In genomic region chr1:87757700-87758099, GRCh38 we compare ENCODE assay signal across 13 cellular contexts.
DNase-seq lines count a peak whose midpoint lies in the region; ATAC-seq and TF ChIP-seq lines count a peak whose summit lies in the region.
"Had no signal": no experiment of that assay in that cellular context is flagged by ENCODE, and none has a peak within 500 bp of the region (broad histone marks: within the 10 kb centered on the region; RNA-seq: fewer than 3 reads in every experiment).

No MANE protein-coding gene starts in this region.

- TF ChIP-seq CTCF in fibroblast of pulmonary artery (IDR thresholded peaks at IDR 0.05; ENCODE audit: low read length, missing control alignments), result no peak
- no peak for TF ChIP-seq CTCF in lower lobe of right lung (IDR thresholded peaks at IDR 0.05)

- H3K4me1 ChIP-seq in lower lobe of right lung, result no peaks in the 10 kb centered on the region

- no peaks in the 10 kb centered on the region for H3K36me3 ChIP-seq in lower lobe of right lung

- H3K4me3 ChIP-seq in fibroblast of pulmonary artery (replicated peaks; ENCODE audit: low read depth, low read length) (no peak overlapping the region), lower lobe of right lung (no peak overlapping the region)
- H3K4me3 ChIP-seq: K562 had no signal

- no peaks in the 10 kb centered on the region for H3K27me3 ChIP-seq in lower lobe of right lung (ENCODE audit: low read depth)

- in situ Hi-C loops in G401 (cut with HindIII; ENCODE audit: low sequenced_read_pairs), result no loop called here

- intact Hi-C loops in lower lobe of right lung (cut with DNase I), result no loop called here
- intact Hi-C loops in sciatic nerve (cut with DNase I), result no loop called here

- H3K9me3 ChIP-seq in lower lobe of right lung, result no peaks in the 10 kb centered on the region

- DNase-seq in M059J (ENCODE audit: low read depth) (peak; percentile 20), fibroblast of pulmonary artery (ENCODE audit: low read depth) (peak; percentile 3), lower lobe of right lung (peak; percentile 45), sciatic nerve (ENCODE audit: low spot score) (no peak), G401 (ENCODE audit: low spot score) (no peak), DMS 273 treated with DMSO at 0.1 percent for 48 hours (lab: John Stamatoyannopoulos, UW) (no peak), superior temporal gyrus (ENCODE audit: extremely low spot score) (no peak), putamen (ENCODE audit: low spot score) (no peak)
- DNase-seq: DMS153, NCI-H1105 treated with DMSO at 0.1 percent for 48 hours, NCI-H1694 had no signal

- ATAC-seq in lower lobe of right lung (peak; percentile 52 to 72), sciatic nerve (peak; percentile 17)
- ATAC-seq: K562, Right ventricle myocardium inferior had no signal

- peak overlapping the region; percentile 26 for H3K27ac ChIP-seq in lower lobe of right lung

Comparison
In these comparisons a context has a peak if more than half of its experiments do, and no peak if none do; other contexts are left out.
1. DNase-seq: peak in M059J (single experiment), fibroblast of pulmonary artery (single experiment) and lower lobe of right lung (single experiment); none in sciatic nerve (single experiment), G401 (single experiment), DMS 273 treated with DMSO at 0.1 percent for 48 hours (single experiment), superior temporal gyrus (single experiment) and putamen (single experiment).